13 cellular contexts compared by ENCODE assay signal in the genomic region with DNA sequence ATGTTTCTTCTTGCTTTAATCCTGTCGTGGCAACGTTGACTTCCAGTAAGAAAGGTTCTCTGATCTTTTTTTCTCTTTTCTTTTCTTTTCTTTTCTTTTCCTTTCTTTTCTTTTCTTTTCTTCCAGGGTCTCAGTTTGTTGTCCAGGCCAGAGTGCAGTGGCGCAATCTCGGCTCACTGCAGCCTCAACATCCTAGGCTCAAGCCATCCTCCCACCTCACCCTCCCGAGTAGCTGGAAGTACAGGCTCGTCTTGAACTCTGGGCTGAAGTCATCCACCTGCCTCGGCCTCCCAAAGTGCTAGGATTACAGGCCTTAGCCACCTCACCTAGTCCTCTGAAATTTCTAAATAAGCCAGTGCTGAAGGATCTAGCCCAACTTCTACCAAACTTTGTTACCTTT. TPM values are rescaled to one million over a fixed set of nuclear protein-coding genes. Genes with fewer than 3 reads are reported as not detected.
DNase-seq lines count a peak whose midpoint lies in the region; ATAC-seq and TF ChIP-seq lines count a peak whose summit lies in the region.
"Had no signal": no experiment of that assay in that cellular context is flagged by ENCODE, and none has a peak within 500 bp of the region (broad histone marks: within the 10 kb centered on the region; RNA-seq: fewer than 3 reads in every experiment).

No MANE protein-coding gene starts in this region.

- peaks cover 4% of the 10 kb centered on the region; the same call in 1 of the 3 replicates for H3K36me3 Mint-ChIP-seq in GM23338 (ENCODE audit: low read depth)
- H3K36me3 Mint-ChIP-seq: natural killer cell treated with Interleukin-12 subunit alpha and Interleukin-12 subunit beta and Interleukin-15 and Interleukin-18, amount 100 ng/mL, for 72 hours had no signal

- H3K79me2 ChIP-seq in GM23338 (replicated peaks; ENCODE audit: insufficient read depth) (peaks cover 52% of the 10 kb centered on the region), PC-3 (ENCODE audit: low read length) (peaks cover 78% of the 10 kb centered on the region), trophoblast cell (ENCODE audit: control insufficient read depth, insufficient read depth, low read length, poor library complexity) (peaks cover 8% of the 10 kb centered on the region)

- peak overlapping the region; percentile 67 for H4K8ac ChIP-seq in trophoblast cell (ENCODE audit: low read depth, low read length)

- H3K27ac Mint-ChIP-seq in GM23338 = no peak overlapping the region
- H3K27ac Mint-ChIP-seq: CD4-positive, alpha-beta T cell had no signal

- peak overlapping the region; percentile 68; the same call in 1 of the 2 replicates for H2AFZ ChIP-seq in GM23338
- peak overlapping the region; percentile 86; the same call in 1 of the 2 replicates for H2AFZ ChIP-seq in PC-3 (ENCODE audit: low read length)
- H2AFZ ChIP-seq in trophoblast cell (ENCODE audit: insufficient read depth, low read length, poor library complexity) = no peak overlapping the region

- intact Hi-C loops in PC-3 (cut with micrococcal nuclease) = no loop called here

- no peaks in the 10 kb centered on the region for H3F3A ChIP-seq in GM23338 (replicated peaks; ENCODE audit: low read depth)
- no peaks in the 10 kb centered on the region for H3F3A ChIP-seq in PC-3 (ENCODE audit: low read length, unreplicated experiment)

- H2BK120ac ChIP-seq in trophoblast cell (ENCODE audit: insufficient read depth, low read length, poor library complexity) = peak overlapping the region; percentile 43

- H3K79me1 ChIP-seq in trophoblast cell (ENCODE audit: low read length) = peaks cover 13% of the 10 kb centered on the region

- H4K20me1 ChIP-seq in GM23338 (replicated peaks; ENCODE audit: insufficient read depth) = peaks cover 24% of the 10 kb centered on the region
- no peaks in the 10 kb centered on the region for H4K20me1 ChIP-seq in PC-3 (ENCODE audit: low read length)

- CTCF ChIA-PET in PC-3 (lab: Charles Lee) = no interaction called here

- H3K9ac ChIP-seq in PC-3 (ENCODE audit: low read length) (peak overlapping the region; percentile 56), trophoblast cell (ENCODE audit: low read length) (no peak overlapping the region)

- H3K4ac ChIP-seq in trophoblast cell (ENCODE audit: low read depth, low read length) = peak overlapping the region; percentile 71

- no peak overlapping the region for H3K4me3 Mint-ChIP-seq in GM23338
- H3K4me3 Mint-ChIP-seq: CD4-positive, alpha-beta T cell; natural killer cell treated with Interleukin-12 subunit alpha and Interleukin-12 subunit beta and Interleukin-15 and Interleukin-18, amount 100 ng/mL, for 72 hours; T-helper 1 cell treated with Interleukin-12 subunit alpha and Interleukin-12 subunit beta and Interleukin-4 antibody, amounts not matched to agents 30 μg/mL and 1 μg/mL, for 36 hours had no signal

- H3K4me2 ChIP-seq in GM23338 (peak overlapping the region; percentile 89), PC-3 (ENCODE audit: low read length) (peak overlapping the region; percentile 88), trophoblast cell (ENCODE audit: low read length) (peak overlapping the region; percentile 86)

- no peak for TF ChIP-seq POLR2A in tibial nerve (IDR thresholded peaks at IDR 0.05)

- H3K9me3 ChIP-seq in PC-3 (ENCODE audit: low read length) (no peaks in the 10 kb centered on the region), trophoblast cell (ENCODE audit: insufficient read depth, low read depth, low read length) (no peaks in the 10 kb centered on the region), tibial nerve (no peaks in the 10 kb centered on the region)
- H3K9me3 ChIP-seq: testis had no signal

- no TSS peak for BruUV-seq in PC-3 (replicated peaks; lab: Mats Ljungman, UMichigan)

- peaks cover 3% of the 10 kb centered on the region for H3K27me3 Mint-ChIP-seq in GM23338 (ENCODE audit: insufficient read depth, low read depth, poor library complexity)
- H3K27me3 Mint-ChIP-seq: CD4-positive, alpha-beta T cell had no signal

- H4K91ac ChIP-seq in trophoblast cell (ENCODE audit: low read depth, low read length) = no peak overlapping the region

- TF ChIP-seq CTCF in GM23338 (conservative IDR thresholded peaks at IDR 0.05; ENCODE audit: low read depth in 2 of 2) (no peak), PC-3 (conservative IDR thresholded peaks at IDR 0.05; ENCODE audit: low read depth, low read length) (no peak), tibial nerve (IDR thresholded peaks at IDR 0.05) (no peak)

- no peak overlapping the region for H2BK5ac ChIP-seq in trophoblast cell (ENCODE audit: low read depth, low read length, poor library complexity)

- H3K4me1 Mint-ChIP-seq in GM23338 = peaks cover 9% of the 10 kb centered on the region

- POLR2A ChIA-PET in PC-3 (lab: Charles Lee; ENCODE audit: unreplicated experiment) = no interaction called here

- H3K9me2 ChIP-seq in GM23338 (ENCODE audit: insufficient read depth) (no peaks in the 10 kb centered on the region), PC-3 (replicated peaks; ENCODE audit: low read length) (no peaks in the 10 kb centered on the region)

- H3K27me3 ChIP-seq in GM23338 (ENCODE audit: insufficient read depth) (no peaks in the 10 kb centered on the region), PC-3 (ENCODE audit: low read length) (no peaks in the 10 kb centered on the region), trophoblast cell (ENCODE audit: insufficient read depth, low read length) (no peaks in the 10 kb centered on the region), tibial nerve (peaks cover 0 to 67% of the 10 kb centered on the region in 2 donors)
- H3K27me3 ChIP-seq: testis had no signal

- TF ChIP-seq EP300 in tibial nerve (IDR thresholded peaks at IDR 0.05) = no peak

- no peak for DNase-seq in GM23338 (ENCODE audit: low spot score)
- DNase-seq in PC-3 = no peak
- DNase-seq in trophoblast cell = peak in 1 of 2 donors; percentile 17
- DNase-seq in globus pallidus (ENCODE audit: low spot score) = no peak
- DNase-seq in NCI-H446 (lab: John Stamatoyannopoulos, UW) = no peak
- no peak for DNase-seq in tibial nerve (ENCODE audit: low spot score in 2 of 2)
- DNase-seq: activated naive CD4-positive, alpha-beta T cell treated with Interleukin-2 at 50 U/mL for 16 hours; CD4-positive, alpha-beta T cell; left cardiac atrium; testis had no signal

- H3K36me3 ChIP-seq in GM23338 (ENCODE audit: insufficient read depth) (no peaks in the 10 kb centered on the region), PC-3 (ENCODE audit: low read depth, low read length) (no peaks in the 10 kb centered on the region), trophoblast cell (ENCODE audit: control insufficient read depth in 1 of 2, insufficient read depth in 2 of 2, low read length in 2 of 2) (no peaks in the 10 kb centered on the region), tibial nerve (no peaks in the 10 kb centered on the region)

- WGBS in trophoblast cell (ENCODE audit: extremely low coverage, insufficient coverage, insufficient read length) = no CpG with 5 or more reads among the region's 7 CpGs
- WGBS in tibial nerve, 2 donors = 46 to 58% methylated on average over 7 of the region's 7 CpGs

- no peak overlapping the region for H3K18ac ChIP-seq in trophoblast cell (ENCODE audit: low read length)

- H2AK5ac ChIP-seq in trophoblast cell (ENCODE audit: low read length) = no peak overlapping the region

- no peak for ATAC-seq in GM23338
- ATAC-seq in PC-3 = no peak
- ATAC-seq in esophagus mucosa = peak; percentile 10

- H3K4me1 ChIP-seq in GM23338 (ENCODE audit: insufficient read depth) (peaks cover 26% of the 10 kb centered on the region), PC-3 (ENCODE audit: insufficient read depth, low read length) (peaks cover 39% of the 10 kb centered on the region), trophoblast cell (ENCODE audit: control insufficient read depth in 1 of 2, insufficient read depth in 2 of 2, low read length in 2 of 2) (peaks cover 8 to 15% of the 10 kb centered on the region in 2 experiments), tibial nerve (peaks cover 0 to 23% (median 3%) of the 10 kb centered on the region in 4 donors)
- H3K4me1 ChIP-seq: testis had no signal

- H3K23ac ChIP-seq in trophoblast cell (ENCODE audit: low read length) = no peak overlapping the region

- H3K9me3 Mint-ChIP-seq in GM23338 = no peaks in the 10 kb centered on the region
- H3K9me3 Mint-ChIP-seq: CD4-positive, alpha-beta T cell; natural killer cell treated with Interleukin-12 subunit alpha and Interleukin-12 subunit beta and Interleukin-15 and Interleukin-18, amount 100 ng/mL, for 72 hours; T-helper 1 cell treated with Interleukin-12 subunit alpha and Interleukin-12 subunit beta and Interleukin-4 antibody, amounts not matched to agents 30 μg/mL and 1 μg/mL, for 36 hours had no signal

- peak overlapping the region; percentile 87 for H3K27ac ChIP-seq in GM23338 (ENCODE audit: low read depth)
- 0 out of 2 replicates have a peak overlapping the region, but pooled peaks have one; percentile 1 for H3K27ac ChIP-seq in PC-3 (ENCODE audit: low read length)
- H3K27ac ChIP-seq in trophoblast cell (ENCODE audit: low read depth, low read length) = peak overlapping the region; percentile 54
- H3K27ac ChIP-seq in tibial nerve = no peak overlapping the region

- H2BK12ac ChIP-seq in trophoblast cell (ENCODE audit: low read length) = peak overlapping the region; percentile 53

- peak overlapping the region; percentile 86 for H3K14ac ChIP-seq in trophoblast cell (ENCODE audit: low read length)

- H3K4me3 ChIP-seq in GM23338 (peak overlapping the region; percentile 81), PC-3 (ENCODE audit: low read length) (peak overlapping the region; percentile 83), trophoblast cell (ENCODE audit: low read depth, low read length) (no peak overlapping the region), tibial nerve (no peak overlapping the region)

- no peak overlapping the region for H4K12ac ChIP-seq in trophoblast cell (ENCODE audit: low read depth, low read length)

TF ChIP-seq in GM23338, 12 proteins besides CTCF, POLR2A, EP300 and RAD21 (continues in another document):
- TF ChIP-seq ZNF331 (CRISPR knock-in tag; IDR thresholded peaks at IDR 0.05; ENCODE audit: low read depth) (no peak), STAT1 (IDR thresholded peaks at IDR 0.05; ENCODE audit: unreplicated experiment) (no peak), EZH2phosphoT487 (IDR thresholded peaks at IDR 0.05; ENCODE audit: unreplicated experiment) (no peak), ZNF114 (CRISPR knock-in tag; IDR thresholded peaks at IDR 0.05) (no peak), EZH2 (IDR thresholded peaks at IDR 0.05; ENCODE audit: low read depth, unreplicated experiment) (no peak)

RNA-seq across cellular contexts. Expression of gene MAP3K9, which starts 1.3 kb away (rescaled TPM):
- total RNA-seq in GM23338 (2014; rRNA removed; shearing (Covaris generic)) = 30.8 and 37.5 TPM in 2 replicates
- 5.3 and 5.8 TPM in 2 replicates for polyA plus RNA-seq in GM23338 (2016; fragmentation: Nextera tagmentation; extraction: Ambion mirVana)
- total RNA-seq in PC-3 (2014; rRNA removed) = 13.4 and 14.3 TPM in 2 replicates
- total RNA-seq in esophagus mucosa = 20.1 TPM
- 6.7 TPM in 2 replicates for polyA plus RNA-seq in trophoblast cell (2013)
- 1 to 10 TPM in 1 of 4 donors, under 1 TPM in 3; 0.20 to 1.5 (median 0.59) TPM for total RNA-seq in tibial nerve

Comparison
In these comparisons a context has a peak if more than half of its experiments do, and no peak if none do; other contexts are left out.
1. H3K27ac ChIP-seq: peak in GM23338 (single experiment), PC-3 (single experiment) and trophoblast cell (single experiment); none in tibial nerve (0 of 4).
2. H3K4me3 ChIP-seq: peak in GM23338 (single experiment) and PC-3 (single experiment); none in trophoblast cell (single experiment) and tibial nerve (0 of 4).
3. Peak in every context shown above with its lines, with median percentiles within 50 percentile points of each other: H3K4me2 ChIP-seq.